In the genomic region with DNA sequence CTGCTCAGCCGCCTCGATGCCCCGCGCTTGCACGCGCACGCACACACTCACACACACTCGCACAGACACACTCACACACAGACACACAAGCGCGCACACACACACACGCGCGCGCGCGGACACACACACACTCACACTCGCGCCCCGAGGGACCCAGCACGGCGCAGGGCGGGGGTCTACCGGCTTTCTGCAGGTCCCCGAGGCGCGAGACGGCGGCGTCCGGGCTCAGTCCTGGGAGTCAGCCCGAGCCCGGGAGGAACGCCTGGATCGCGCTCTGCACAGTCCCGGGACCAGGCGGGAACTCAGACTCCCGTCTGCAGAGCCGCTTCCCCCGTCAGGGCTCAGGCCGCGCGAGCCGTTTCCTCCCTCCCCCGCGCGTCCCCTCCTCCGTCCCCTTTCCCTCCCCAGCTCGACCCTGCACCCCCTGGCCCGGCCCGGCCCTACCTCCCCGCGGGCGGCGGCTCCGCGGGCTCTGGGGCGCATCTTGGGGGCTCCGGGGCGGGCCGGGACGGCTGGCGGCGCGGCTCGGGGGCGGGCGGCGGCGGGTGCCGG, we compare ENCODE assay signal across 8 cellular contexts. TPM values are rescaled to one million over a fixed set of nuclear protein-coding genes. Genes with fewer than 3 reads are reported as not detected.
A peak's percentile ranks its signal among the peaks of the same experiment; 100 is the strongest.
DNase-seq lines count a peak whose midpoint lies in the region; ATAC-seq and TF ChIP-seq lines count a peak whose summit lies in the region.

No MANE protein-coding gene starts in this region.

- H3K36me3 Mint-ChIP-seq in activated CD4-positive, alpha-beta T cell treated with anti-CD3 and anti-CD28 coated beads, Interleukin-2, amount 10 ng/mL, durations not matched to agents 7 days and 5 days (ENCODE audit: low read depth), result no peaks in the 10 kb centered on the region
- peaks cover 5 to 12% of the 10 kb centered on the region in 2 donors for H3K36me3 Mint-ChIP-seq in naive B cell

- H3K4me1 Mint-ChIP-seq in activated CD4-positive, alpha-beta T cell treated with anti-CD3 and anti-CD28 coated beads, Interleukin-2, amount 10 ng/mL, durations not matched to agents 7 days and 5 days, result peaks cover 16% of the 10 kb centered on the region
- peaks cover 27 to 32% (median 29%) of the 10 kb centered on the region in 3 donors for H3K4me1 Mint-ChIP-seq in naive B cell

- POLR2A ChIA-PET in activated CD4-positive, alpha-beta T cell treated with anti-CD3 and anti-CD28 coated beads, Interleukin-2, amount 10 ng/mL, durations not matched to agents 7 days and 5 days (lab: Charles Lee), result no interaction called here
- POLR2A ChIA-PET in SK-N-SH (lab: Yijun Ruan, JAX), result interaction anchor here (0.8 to 2.0 kb wide), 6 partner anchors 9 to 162 kb away, joined by 3 to 7 read pairs (median 4); a partner anchor contains a TSS

- WGBS in SK-N-SH (ENCODE audit: low lambda C conversion rate), result 3% methylated on average over 15 of the region's 71 CpGs
- 5% methylated on average over 7 of the region's 71 CpGs for WGBS in esophagus squamous epithelium, 2 donors

- H2AFZ ChIP-seq in SK-N-SH (ENCODE audit: low read depth), result peak overlapping the region; percentile 86; the same call in 1 of the 2 replicates

- H3K9me3 Mint-ChIP-seq in activated CD4-positive, alpha-beta T cell treated with anti-CD3 and anti-CD28 coated beads, Interleukin-2, amount 10 ng/mL, durations not matched to agents 7 days and 5 days, result no peaks in the 10 kb centered on the region
- H3K9me3 Mint-ChIP-seq in naive B cell, result peaks cover 0 to 8% (median 0%) of the 10 kb centered on the region in 7 donors

- H3K27me3 ChIP-seq in SK-N-SH (ENCODE audit: insufficient read depth) (no peaks in the 10 kb centered on the region), esophagus squamous epithelium (peaks cover 0 to 87% (median 6%) of the 10 kb centered on the region in 4 donors)

- H3K4me3 ChIP-seq in SK-N-SH (ENCODE audit: low read depth in 2 of 2, low read length in 1 of 2), result peak overlapping the region; percentile 58 to 71
- H3K4me3 ChIP-seq in esophagus squamous epithelium, result peak overlapping the region; percentile 33 to 72 (median 52)

- TF ChIP-seq CTCF in SK-N-SH (IDR thresholded peaks at IDR 0.05) (no peak), esophagus squamous epithelium (IDR thresholded peaks at IDR 0.05) (no peak)

- peak overlapping the region; percentile 95 for H3K4me2 ChIP-seq in SK-N-SH

- no peaks in the 10 kb centered on the region for H3K9me2 ChIP-seq in SK-N-SH

- CTCF ChIA-PET in activated CD4-positive, alpha-beta T cell treated with anti-CD3 and anti-CD28 coated beads, Interleukin-2, amount 10 ng/mL, durations not matched to agents 7 days and 5 days (lab: Charles Lee), result no interaction called here
- CTCF ChIA-PET in SK-N-SH (lab: Yijun Ruan, JAX), result interaction anchor here (0.6 to 20.3 kb wide), 7 partner anchors 12 to 165 kb away, joined by 3 to 433 read pairs (median 5); a partner anchor contains a TSS

- H3K4me1 ChIP-seq in SK-N-SH (ENCODE audit: control insufficient read depth in 1 of 2, insufficient read depth in 2 of 2, low read depth in 1 of 2, low read length in 1 of 2) (peaks cover 0 to 24% of the 10 kb centered on the region in 2 experiments; a peak in 1 of 4 replicates), esophagus squamous epithelium (peaks cover 11 to 63% (median 25%) of the 10 kb centered on the region in 3 donors)

- H4K20me1 ChIP-seq in SK-N-SH (ENCODE audit: insufficient read depth), result no peaks in the 10 kb centered on the region

- intact Hi-C loops in esophagus squamous epithelium (cut with DNase I), result no loop called here

- H3K27ac ChIP-seq in SK-N-SH (ENCODE audit: low read depth in 2 of 2, low read length in 1 of 2) (peak overlapping the region in 1 of 2 experiments; percentile 63; a peak in 2 of 4 replicates), esophagus squamous epithelium (peak overlapping the region; percentile 61 to 93 (median 80))

- TF ChIP-seq POLR2A in esophagus squamous epithelium (IDR thresholded peaks at IDR 0.05), result no peak

- H3K27ac Mint-ChIP-seq in activated CD4-positive, alpha-beta T cell treated with anti-CD3 and anti-CD28 coated beads, Interleukin-2, amount 10 ng/mL, durations not matched to agents 7 days and 5 days, result no peak overlapping the region
- H3K27ac Mint-ChIP-seq in naive B cell, result peak overlapping the region in 4 of 6 donors; percentile 0 to 88 (median 68)

- TF ChIP-seq EP300 in SK-N-SH (IDR thresholded peaks at IDR 0.05; ENCODE audit: borderline replicate concordance in 1 of 2, low read depth in 1 of 2, low read length in 1 of 2), result no peak

- no peaks in the 10 kb centered on the region; the same call in 1 of the 2 replicates for H3K79me2 ChIP-seq in SK-N-SH (ENCODE audit: insufficient read depth)

- TF ChIP-seq RAD21 in SK-N-SH (IDR thresholded peaks at IDR 0.05; ENCODE audit: low read length), result no peak

- H3K4me3 Mint-ChIP-seq in activated CD4-positive, alpha-beta T cell treated with anti-CD3 and anti-CD28 coated beads, Interleukin-2, amount 10 ng/mL, durations not matched to agents 7 days and 5 days, result peak overlapping the region; percentile 65
- peak overlapping the region; percentile 85 to 99 (median 94) for H3K4me3 Mint-ChIP-seq in naive B cell

- H3K9me3 ChIP-seq in SK-N-SH (no peaks in the 10 kb centered on the region), esophagus squamous epithelium (no peaks in the 10 kb centered on the region)

- peak; percentile 35 to 51 for ATAC-seq in naive B cell (ENCODE audit: low read depth in 2 of 2)
- no peak for ATAC-seq in GM21367 (IDR thresholded peaks at IDR 0.05; ENCODE audit: unreplicated experiment)

- peak overlapping the region; percentile 56 for H3K9ac ChIP-seq in SK-N-SH

- DNase-seq in activated CD4-positive, alpha-beta T cell treated with anti-CD3 and anti-CD28 coated beads, Interleukin-2, amount 10 ng/mL, durations not matched to agents 7 days and 5 days, result no peak
- no peak for DNase-seq in activated CD4-positive, alpha-beta T cell treated with anti-CD3 and anti-CD28 coated beads, Interleukin-2, amount 50 U/mL, for 4 hours
- DNase-seq in SK-N-SH, result peak; percentile 91
- no peak for DNase-seq in esophagus squamous epithelium (lab: John Stamatoyannopoulos, UW)
- no peak for DNase-seq in naive B cell
- DNase-seq in superior temporal gyrus (ENCODE audit: extremely low spot score), result no peak
- no peak for DNase-seq in NCI-H510A (lab: John Stamatoyannopoulos, UW)

- H3F3A ChIP-seq in SK-N-SH (replicated peaks; ENCODE audit: insufficient read depth), result no peaks in the 10 kb centered on the region

- H3K36me3 ChIP-seq in SK-N-SH (replicated peaks in 1 of 2; ENCODE audit: control insufficient read depth in 1 of 2, insufficient read depth in 2 of 2, low read length in 1 of 2) (no peaks in the 10 kb centered on the region), esophagus squamous epithelium (no peaks in the 10 kb centered on the region)

- peaks cover 62% of the 10 kb centered on the region for H3K27me3 Mint-ChIP-seq in activated CD4-positive, alpha-beta T cell treated with anti-CD3 and anti-CD28 coated beads, Interleukin-2, amount 10 ng/mL, durations not matched to agents 7 days and 5 days
- peaks cover 53 to 70% (median 69%) of the 10 kb centered on the region in 3 donors for H3K27me3 Mint-ChIP-seq in naive B cell

TF ChIP-seq in SK-N-SH, 30 proteins besides CTCF, POLR2A, EP300 and RAD21:
- TF ChIP-seq, protein P1, sequence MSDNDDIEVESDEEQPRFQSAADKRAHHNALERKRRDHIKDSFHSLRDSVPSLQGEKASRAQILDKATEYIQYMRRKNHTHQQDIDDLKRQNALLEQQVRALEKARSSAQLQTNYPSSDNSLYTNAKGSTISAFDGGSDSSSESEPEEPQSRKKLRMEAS (IDR thresholded peaks at IDR 0.05; ENCODE audit: low read depth), result peak; percentile 64
- no peak for TF ChIP-seq TCF12 (IDR thresholded peaks at IDR 0.05)

RNA-seq across cellular contexts. Expression of a gene that starts 0.5 kb away (rescaled TPM):
- not detected for total RNA-seq in activated CD4-positive, alpha-beta T cell treated with anti-CD3 and anti-CD28 coated beads, Interleukin-2, amount 10 ng/mL, durations not matched to agents 7 days and 5 days
- polyA plus RNA-seq in SK-N-SH (2012; rRNA removed) (2.1 and 3.5 TPM in 2 replicates), naive B cell (ENCODE audit: low read depth in 6 of 6) (under 1 TPM in 2 of 6 donors, not detected in 4; 0.30 to 0.98 TPM)
- 1.5 and 2.8 TPM in 2 replicates for polyA plus RNA-seq in SK-N-SH (2012; cell fraction: cytosol; rRNA removed)
- 3.5 and 4.4 TPM in 2 replicates for polyA plus RNA-seq in SK-N-SH (2012; cell fraction: nucleus; rRNA removed)
- 10 to 100 TPM in 1 of 4 donors, 1 to 10 TPM in 2, under 1 TPM in 1; 0.92 to 11.1 (median 1.9) TPM for total RNA-seq in esophagus squamous epithelium

RNA-seq across cellular contexts. Expression of a gene that starts 32.6 kb away (rescaled TPM):
- 10 to 100 TPM; 19.7 to 25.8 TPM for total RNA-seq in activated CD4-positive, alpha-beta T cell treated with anti-CD3 and anti-CD28 coated beads, Interleukin-2, amount 10 ng/mL, durations not matched to agents 7 days and 5 days
- polyA plus RNA-seq in SK-N-SH (2012; rRNA removed) (17.7 and 19.0 TPM in 2 replicates), naive B cell (ENCODE audit: low read depth in 6 of 6) (10 to 100 TPM; 24.4 to 38.8 (median 33.7) TPM)
- polyA plus RNA-seq in SK-N-SH (2012; cell fraction: cytosol; rRNA removed), result 11.9 and 15.3 TPM in 2 replicates
- 9.5 and 11.5 TPM in 2 replicates for polyA plus RNA-seq in SK-N-SH (2012; cell fraction: nucleus; rRNA removed)
- total RNA-seq in esophagus squamous epithelium, result 10 to 100 TPM; 17.6 to 34.1 (median 21.6) TPM

RNA-seq across cellular contexts. Expression of a gene that starts 56.4 kb away (rescaled TPM):
- 100 to 1,000 TPM; 161 to 201 TPM for total RNA-seq in activated CD4-positive, alpha-beta T cell treated with anti-CD3 and anti-CD28 coated beads, Interleukin-2, amount 10 ng/mL, durations not matched to agents 7 days and 5 days
- polyA plus RNA-seq in SK-N-SH (2012; rRNA removed), result 1,154 and 1,214 TPM in 2 replicates
- 908 and 1,048 TPM in 2 replicates for polyA plus RNA-seq in SK-N-SH (2012; cell fraction: cytosol; rRNA removed)
- 281 and 458 TPM in 2 replicates for polyA plus RNA-seq in SK-N-SH (2012; cell fraction: nucleus; rRNA removed)
- total RNA-seq in esophagus squamous epithelium, result 100 to 1,000 TPM in 3 of 4 donors, 10 to 100 TPM in 1; 87.5 to 353 (median 340) TPM
- polyA plus RNA-seq in naive B cell (ENCODE audit: low read depth in 6 of 6), result 100 to 1,000 TPM; 298 to 433 (median 362) TPM
